Comparison of ENCODE assay signal across 8 cellular contexts in genomic region chr17:64815832-64816196, GRCh38.
DNase-seq lines count a peak whose midpoint lies in the region; ATAC-seq and TF ChIP-seq lines count a peak whose summit lies in the region.
"Not testable (repeated sequence)": the region's sequence is repeated elsewhere in the genome, so short reads cannot be mapped to it uniquely, and the experiment has no call there.

No MANE protein-coding gene starts in this region.

- not testable (repeated sequence) for H4K5ac ChIP-seq in IMR-90 (ENCODE audit: low read depth, low read length)

- H2BK15ac ChIP-seq in IMR-90 (ENCODE audit: low read depth, low read length), result not testable (repeated sequence)

- intact Hi-C loops in IMR-90 (cut with micrococcal nuclease); breast epithelium (cut with DNase I; ENCODE audit: low total_unique reads); left lung (cut with DNase I); upper lobe of right lung (cut with DNase I): not testable (repeated sequence)

- in situ Hi-C loops in IMR-90 (cut with MboI; ENCODE audit: low sequenced_read_pairs), result not testable (repeated sequence)

- not testable (repeated sequence) for H4K20me1 ChIP-seq in IMR-90 (ENCODE audit: insufficient read depth, low read length)

- not testable (repeated sequence) for H2AK9ac ChIP-seq in IMR-90 (replicated peaks; ENCODE audit: low read depth, low read length, poor library complexity)

- not testable (repeated sequence) for H3K14ac ChIP-seq in IMR-90 (replicated peaks; ENCODE audit: low read depth, low read length); trophoblast cell (ENCODE audit: low read length)

- not testable (repeated sequence) for H3K9me3 ChIP-seq in IMR-90 (ENCODE audit: control insufficient read depth, insufficient read depth, low read length); breast epithelium; esophagus (ENCODE audit: control insufficient read depth in 2 of 2, insufficient read depth in 1 of 2, low read depth in 1 of 2, low read length in 1 of 2); left lung; trophoblast cell (ENCODE audit: insufficient read depth, low read depth, low read length); upper lobe of right lung

- not testable (repeated sequence) for H3K79me2 ChIP-seq in trophoblast cell (ENCODE audit: control insufficient read depth, insufficient read depth, low read length, poor library complexity)

- TF ChIP-seq RAD21 in IMR-90 (IDR thresholded peaks at IDR 0.05; ENCODE audit: low read length), result not testable (repeated sequence)

- POLR2A ChIA-PET in IMR-90 (lab: Charles Lee; ENCODE audit: unreplicated experiment); RWPE1 (lab: Yijun Ruan, JAX; ENCODE audit: low non-redundant PET): not testable (repeated sequence)

- not testable (repeated sequence) for H3K4ac ChIP-seq in IMR-90 (ENCODE audit: low read depth, low read length); trophoblast cell (ENCODE audit: low read depth, low read length)

- H3K4me3 ChIP-seq in IMR-90 (ENCODE audit: insufficient read depth, low read depth, low read length); esophagus (ENCODE audit: low read depth in 1 of 2, low read length in 2 of 2); left lung; trophoblast cell (ENCODE audit: low read depth, low read length); upper lobe of right lung: not testable (repeated sequence)
- peak overlapping the region in 1 of 3 donors; percentile 31 for H3K4me3 ChIP-seq in breast epithelium

- not testable (repeated sequence) for H3K9me1 ChIP-seq in IMR-90 (ENCODE audit: insufficient read depth, low read length)

- not testable (repeated sequence) for DNase-seq in IMR-90; RWPE1 (ENCODE audit: low spot score); breast epithelium (ENCODE audit: low spot score in 2 of 2); left lung; upper lobe of right lung
- DNase-seq in trophoblast cell, result peak; percentile 20 to 36

- H3K4me1 ChIP-seq in IMR-90 (ENCODE audit: control insufficient read depth, insufficient read depth, low read length); breast epithelium; esophagus (ENCODE audit: control insufficient read depth in 2 of 2, insufficient read depth in 2 of 2, low read length in 1 of 2); left lung; upper lobe of right lung: not testable (repeated sequence)
- H3K4me1 ChIP-seq in trophoblast cell (ENCODE audit: control insufficient read depth in 1 of 2, insufficient read depth in 2 of 2, low read length in 2 of 2), result peaks cover 10 to 11% of the 10 kb centered on the region in 2 experiments

- not testable (repeated sequence) for H3K4me2 ChIP-seq in IMR-90 (ENCODE audit: low read depth, low read length); trophoblast cell (ENCODE audit: low read length)

- ATAC-seq in IMR-90 (ENCODE audit: low read depth) (peak; percentile 47), left lung (peak; percentile 32), upper lobe of right lung (peak; percentile 36)

- H3K18ac ChIP-seq in IMR-90 (ENCODE audit: low read depth, low read length); trophoblast cell (ENCODE audit: low read length): not testable (repeated sequence)

- not testable (repeated sequence) for H3K79me1 ChIP-seq in IMR-90 (ENCODE audit: low read depth in 1 of 2, low read length in 2 of 2); trophoblast cell (ENCODE audit: low read length)

- BruUV-seq in IMR-90 (replicated peaks; lab: Mats Ljungman, UMichigan), result not testable (repeated sequence)

- H2BK5ac ChIP-seq in IMR-90 (ENCODE audit: low read depth, low read length, poor library complexity, severe bottlenecking); trophoblast cell (ENCODE audit: low read depth, low read length, poor library complexity): not testable (repeated sequence)

- peak overlapping the region; percentile 56 for H3K27ac ChIP-seq in 22Rv1
- H3K27ac ChIP-seq in IMR-90 (ENCODE audit: insufficient read depth, low read length); left lung; upper lobe of right lung: not testable (repeated sequence)
- H3K27ac ChIP-seq in RWPE1, result peak overlapping the region; percentile 50; the same call in 1 of the 2 replicates
- H3K27ac ChIP-seq in breast epithelium, result peak overlapping the region; percentile 83 to 87
- H3K27ac ChIP-seq in esophagus (ENCODE audit: low read depth in 2 of 2, low read length in 1 of 2), result peak overlapping the region; percentile 87 to 90
- peak overlapping the region; percentile 38 for H3K27ac ChIP-seq in trophoblast cell (ENCODE audit: low read depth, low read length)

- not testable (repeated sequence) for H2AK5ac ChIP-seq in IMR-90 (ENCODE audit: low read depth, low read length); trophoblast cell (ENCODE audit: low read length)

- H3K9ac ChIP-seq in IMR-90 (ENCODE audit: low read depth, low read length); trophoblast cell (ENCODE audit: low read length): not testable (repeated sequence)

- H2BK20ac ChIP-seq in IMR-90 (ENCODE audit: low read depth, low read length), result not testable (repeated sequence)

- TF ChIP-seq POLR2A in IMR-90 (IDR thresholded peaks at IDR 0.05; ENCODE audit: low read depth, low read length); breast epithelium (IDR thresholded peaks at IDR 0.05): not testable (repeated sequence)

- H4K8ac ChIP-seq in IMR-90 (ENCODE audit: low read depth in 2 of 2, low read length in 2 of 2); trophoblast cell (ENCODE audit: low read depth, low read length): not testable (repeated sequence)

- not testable (repeated sequence) for H3K36me3 ChIP-seq in IMR-90 (ENCODE audit: control insufficient read depth, insufficient read depth, low read length); breast epithelium; esophagus (ENCODE audit: control insufficient read depth in 2 of 2, insufficient read depth in 2 of 2, low read length in 1 of 2); trophoblast cell (ENCODE audit: control insufficient read depth in 1 of 2, insufficient read depth in 2 of 2, low read length in 2 of 2)
- H3K36me3 ChIP-seq in left lung (peaks cover 0 to 62% of the 10 kb centered on the region in 2 donors), upper lobe of right lung (peaks cover 43% of the 10 kb centered on the region)

- H3K27me3 ChIP-seq in IMR-90 (ENCODE audit: control insufficient read depth, insufficient read depth, low read length); breast epithelium; esophagus (ENCODE audit: control insufficient read depth in 1 of 2, insufficient read depth in 2 of 2, low read length in 2 of 2); left lung; trophoblast cell (ENCODE audit: insufficient read depth, low read length); upper lobe of right lung: not testable (repeated sequence)

- H2BK120ac ChIP-seq in IMR-90 (ENCODE audit: low read depth, low read length); trophoblast cell (ENCODE audit: insufficient read depth, low read length, poor library complexity): not testable (repeated sequence)

- H3K23ac ChIP-seq in IMR-90 (ENCODE audit: low read depth, low read length); trophoblast cell (ENCODE audit: low read length): not testable (repeated sequence)

- not testable (repeated sequence) for TF ChIP-seq CTCF in 22Rv1 (IDR thresholded peaks at IDR 0.05); IMR-90 (conservative IDR thresholded peaks at IDR 0.05; ENCODE audit: low read depth, low read length); RWPE1 (conservative IDR thresholded peaks at IDR 0.05; ENCODE audit: low read depth); breast epithelium (IDR thresholded peaks at IDR 0.05); left lung (IDR thresholded peaks at IDR 0.05); upper lobe of right lung (IDR thresholded peaks at IDR 0.05)

- H4K91ac ChIP-seq in IMR-90 (ENCODE audit: insufficient read depth, low read depth, low read length), result not testable (repeated sequence)
- peak overlapping the region; percentile 19 for H4K91ac ChIP-seq in trophoblast cell (ENCODE audit: low read depth, low read length)

- no CpG with 5 or more reads among the region's 5 CpGs for WGBS in IMR-90 (ENCODE audit: extremely low coverage in 2 of 2, insufficient read length in 1 of 2), 2 experiments
- WGBS in esophagus, 2 donors, result 46 to 54% methylated on average over 5 of the region's 5 CpGs
- WGBS in trophoblast cell (ENCODE audit: extremely low coverage, insufficient coverage, insufficient read length), result no CpG with 5 or more reads among the region's 5 CpGs

- dilution Hi-C loops in IMR-90 (cut with HindIII; ENCODE audit: low sequenced_read_pairs, unreplicated experiment), result not testable (repeated sequence)

- H3K56ac ChIP-seq in IMR-90 (ENCODE audit: extremely low read depth, insufficient read depth, low read length), result not testable (repeated sequence)

- H2BK12ac ChIP-seq in trophoblast cell (ENCODE audit: low read length), result not testable (repeated sequence)

- CTCF ChIA-PET in IMR-90 (lab: Yijun Ruan, JAX); RWPE1 (lab: Yijun Ruan, JAX): not testable (repeated sequence)

- not testable (repeated sequence) for H2AFZ ChIP-seq in IMR-90 (replicated peaks; ENCODE audit: low read length, poor library complexity); trophoblast cell (ENCODE audit: insufficient read depth, low read length, poor library complexity)

- H4K12ac ChIP-seq in trophoblast cell (ENCODE audit: low read depth, low read length), result not testable (repeated sequence)
